In the genomic region with DNA sequence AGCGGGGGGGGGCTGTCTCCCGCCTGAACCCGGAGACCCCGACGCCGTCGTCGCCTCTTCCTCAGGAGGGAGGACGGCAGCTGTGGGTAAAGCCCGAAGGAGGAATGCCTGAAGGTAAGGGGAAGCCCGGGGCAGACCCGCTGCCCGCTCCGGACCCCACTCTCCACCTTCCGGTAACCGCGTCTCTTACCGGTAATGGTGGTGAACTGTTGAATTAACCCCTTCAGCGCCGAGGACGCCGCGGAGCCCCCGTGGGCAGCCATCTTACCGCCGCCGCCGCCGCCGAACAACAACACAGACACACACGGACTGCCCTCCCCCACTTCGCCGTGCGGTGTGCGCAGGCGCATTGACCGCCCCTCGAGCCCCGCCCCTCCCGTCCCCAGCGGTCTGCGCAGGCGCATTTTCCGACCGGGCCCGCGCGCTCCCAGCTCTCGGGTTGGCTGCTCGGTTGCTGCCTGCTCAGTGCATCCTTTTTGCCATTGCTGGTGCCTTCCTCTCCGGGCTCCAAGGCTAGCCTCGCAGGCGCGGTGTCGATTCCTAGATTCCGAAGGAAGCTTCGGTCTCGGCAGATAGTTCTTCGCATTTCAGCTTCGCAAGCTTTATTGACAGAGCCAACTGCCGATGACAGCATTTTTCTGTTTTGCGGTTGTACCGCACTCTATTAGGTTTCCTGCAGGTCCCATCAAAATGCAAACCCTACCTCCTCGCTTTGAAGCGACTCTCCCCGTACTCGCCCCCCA, we compare ENCODE assay signal across 8 cellular contexts. TPM values are rescaled to one million over a fixed set of nuclear protein-coding genes. Genes with fewer than 3 reads are reported as not detected.
DNase-seq lines count a peak whose midpoint lies in the region; ATAC-seq and TF ChIP-seq lines count a peak whose summit lies in the region.

A gene with protein sequence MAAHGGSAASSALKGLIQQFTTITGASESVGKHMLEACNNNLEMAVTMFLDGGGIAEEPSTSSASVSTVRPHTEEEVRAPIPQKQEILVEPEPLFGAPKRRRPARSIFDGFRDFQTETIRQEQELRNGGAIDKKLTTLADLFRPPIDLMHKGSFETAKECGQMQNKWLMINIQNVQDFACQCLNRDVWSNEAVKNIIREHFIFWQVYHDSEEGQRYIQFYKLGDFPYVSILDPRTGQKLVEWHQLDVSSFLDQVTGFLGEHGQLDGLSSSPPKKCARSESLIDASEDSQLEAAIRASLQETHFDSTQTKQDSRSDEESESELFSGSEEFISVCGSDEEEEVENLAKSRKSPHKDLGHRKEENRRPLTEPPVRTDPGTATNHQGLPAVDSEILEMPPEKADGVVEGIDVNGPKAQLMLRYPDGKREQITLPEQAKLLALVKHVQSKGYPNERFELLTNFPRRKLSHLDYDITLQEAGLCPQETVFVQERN (minus strand): TSS at position 291 of the 743 bp plus-strand sequence. CDS start 28 bp downstream, at position 263.

- H3K4me2 ChIP-seq in parathyroid adenoma (ENCODE audit: low read length) = peak within 1 kb of the TSS; percentile 91

- H3K27ac ChIP-seq in cardiac muscle cell (peak within 1 kb of the TSS; percentile 95), parathyroid adenoma (peak within 1 kb of the TSS; percentile 86), tibial artery (peak within 1 kb of the TSS; percentile 97 to 98)

- peak; percentile 90 for ATAC-seq in HG02798 (IDR thresholded peaks at IDR 0.05; ENCODE audit: poor library complexity, unreplicated experiment)

- H3K9me3 ChIP-seq in adipocyte (ENCODE audit: control insufficient read depth, low read length) (no peaks in the 10 kb centered on the region), cardiac muscle cell (ENCODE audit: low read depth) (no peaks in the 10 kb centered on the region), parathyroid adenoma (ENCODE audit: control insufficient read depth, low read length) (no peaks in the 10 kb centered on the region), tibial artery (no peaks in the 10 kb centered on the region)

- H3K79me2 ChIP-seq in parathyroid adenoma = peaks cover 27% of the 10 kb centered on the region

- DNase-seq in NCI-H1436 treated with DMSO at 0.1 percent for 48 hours (lab: John Stamatoyannopoulos, UW) = peak; percentile 95
- DNase-seq in T follicular helper cell (ENCODE audit: low read depth) = peak; percentile 95
- DNase-seq in adipocyte (ENCODE audit: low read depth) = peak; percentile 98
- DNase-seq in cardiac muscle cell (ENCODE audit: low read depth in 1 of 2, low spot score in 1 of 2) = peak; percentile 96 to 97
- peak; percentile 89 to 97 for DNase-seq in tibial artery

- peak within 1 kb of the TSS; percentile 89 for H2AFZ ChIP-seq in parathyroid adenoma

- peak within 1 kb of the TSS; percentile 99 for H3K9ac ChIP-seq in adipocyte (ENCODE audit: low read length)
- peak within 1 kb of the TSS; percentile 62 for H3K9ac ChIP-seq in parathyroid adenoma

- no peaks in the 10 kb centered on the region for H3K36me3 ChIP-seq in adipocyte (ENCODE audit: control insufficient read depth, insufficient read depth, low read length, severe bottlenecking)
- no peaks in the 10 kb centered on the region for H3K36me3 ChIP-seq in cardiac muscle cell
- no peaks in the 10 kb centered on the region for H3K36me3 ChIP-seq in parathyroid adenoma (ENCODE audit: control insufficient read depth, insufficient read depth, low read length)
- H3K36me3 ChIP-seq in tibial artery = peaks cover 0 to 7% (median 3%) of the 10 kb centered on the region in 3 donors

- H3K4me1 ChIP-seq in adipocyte (ENCODE audit: control insufficient read depth, insufficient read depth, low read length) (peaks cover 6% of the 10 kb centered on the region), cardiac muscle cell (ENCODE audit: low read depth) (peaks cover 5% of the 10 kb centered on the region), parathyroid adenoma (no peaks in the 10 kb centered on the region), tibial artery (peaks cover 0 to 23% (median 10%) of the 10 kb centered on the region in 4 donors)

- peak within 1 kb of the TSS; percentile 95 for H3K4me3 ChIP-seq in GM12875 (ENCODE audit: low read depth, low read length)
- H3K4me3 ChIP-seq in adipocyte (ENCODE audit: low read length) = peak within 1 kb of the TSS; percentile 86
- H3K4me3 ChIP-seq in cardiac muscle cell = peak within 1 kb of the TSS; percentile 92
- peak within 1 kb of the TSS; percentile 80 for H3K4me3 ChIP-seq in parathyroid adenoma (ENCODE audit: low read depth, low read length)
- H3K4me3 ChIP-seq in tibial artery = peak within 1 kb of the TSS; percentile 98 to 99

- intact Hi-C loops in tibial artery (cut with DNase I; ENCODE audit: low total_unique reads) = loop anchor here (2.0 kb wide), 1 partner anchor 70 kb away; the partner anchor contains the start of gene RNF168

- no peaks in the 10 kb centered on the region for H3K27me3 ChIP-seq in adipocyte (replicated peaks; ENCODE audit: control insufficient read depth, insufficient read depth, low read length)
- H3K27me3 ChIP-seq in cardiac muscle cell = no peaks in the 10 kb centered on the region
- H3K27me3 ChIP-seq in parathyroid adenoma (ENCODE audit: control insufficient read depth, insufficient read depth, low read length) = no peaks in the 10 kb centered on the region
- peaks cover 0 to 2% of the 10 kb centered on the region in 2 donors for H3K27me3 ChIP-seq in tibial artery

- TF ChIP-seq CTCF in GM12875 (IDR thresholded peaks at IDR 0.05; ENCODE audit: borderline replicate concordance, insufficient read depth, low read depth, low read length) (no peak), cardiac muscle cell (IDR thresholded peaks at IDR 0.05; ENCODE audit: low read depth, low read length) (no peak), parathyroid adenoma (IDR thresholded peaks at IDR 0.05) (peak; percentile 9), tibial artery (IDR thresholded peaks at IDR 0.05) (peak in 1 of 2 experiments; percentile 34)

RNA-seq across cellular contexts. Expression of the gene that starts here (rescaled TPM):
- 10.4 and 27.7 TPM in 2 replicates for total RNA-seq in cardiac muscle cell
- 33.1 and 49.0 TPM in 2 replicates for polyA plus RNA-seq in cardiac muscle cell

Comparison
In these comparisons a context has a peak if more than half of its experiments do, and no peak if none do; other contexts are left out.
1. Peak in every context shown above with its lines: DNase-seq, ATAC-seq, H3K4me3 ChIP-seq and H3K27ac ChIP-seq.